Comparison of ENCODE assay signal across 17 cellular contexts in the genomic region with DNA sequence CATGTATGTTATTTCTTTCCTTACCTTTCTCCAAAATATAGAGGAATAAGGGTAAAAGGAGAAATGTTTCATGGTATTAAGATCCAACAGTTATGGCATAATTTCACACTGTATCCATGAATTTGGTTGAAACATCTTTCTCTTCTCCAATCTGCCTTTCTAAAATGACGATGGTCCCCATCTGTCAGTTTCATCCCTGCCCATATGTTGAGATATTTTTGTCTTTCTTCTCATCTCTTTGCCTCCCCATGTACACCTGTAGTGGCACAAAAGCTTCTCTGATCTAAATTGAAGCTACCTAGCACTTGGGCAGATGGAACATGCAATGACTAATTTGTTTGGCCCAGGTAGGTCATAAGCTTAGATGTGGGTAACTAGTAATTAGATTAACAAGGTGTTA.
DNase-seq lines count a peak whose midpoint lies in the region; ATAC-seq lines count a peak whose summit lies in the region.
"Had no signal": no experiment of that assay in that cellular context is flagged by ENCODE, and none has a peak within 500 bp of the region (broad histone marks: within the 10 kb centered on the region; RNA-seq: fewer than 3 reads in every experiment).

No MANE protein-coding gene starts in this region.

- in situ Hi-C loops in G401 (cut with HindIII; ENCODE audit: low sequenced_read_pairs) = no loop called here

- DNase-seq in NCI-H1694 (lab: John Stamatoyannopoulos, UW) (peak; percentile 40), NCI-H1694 treated with DMSO at 0.1 percent for 48 hours (lab: John Stamatoyannopoulos, UW) (no peak), G401 (ENCODE audit: low spot score) (peak; percentile 87), cerebellar cortex (ENCODE audit: low spot score) (peak; percentile 83), inferior parietal cortex (ENCODE audit: extremely low spot score) (peak; percentile 23)
- DNase-seq: AML-193; Caco-2; Calu3; CD4-positive, alpha-beta T cell; CD8-positive, alpha-beta T cell; DND-41; EL; GF-D8 had no signal

- ATAC-seq in HG02610 (IDR thresholded peaks at IDR 0.05; ENCODE audit: unreplicated experiment) (no peak), HG02759 (IDR thresholded peaks at IDR 0.05; ENCODE audit: unreplicated experiment) (no peak), GM19324 (IDR thresholded peaks at IDR 0.05; ENCODE audit: low FRiP score, unreplicated experiment) (no peak)
- ATAC-seq: A549; CD8-positive, alpha-beta T cell had no signal
